1 cellular context compared by ENCODE assay signal in the genomic region with DNA sequence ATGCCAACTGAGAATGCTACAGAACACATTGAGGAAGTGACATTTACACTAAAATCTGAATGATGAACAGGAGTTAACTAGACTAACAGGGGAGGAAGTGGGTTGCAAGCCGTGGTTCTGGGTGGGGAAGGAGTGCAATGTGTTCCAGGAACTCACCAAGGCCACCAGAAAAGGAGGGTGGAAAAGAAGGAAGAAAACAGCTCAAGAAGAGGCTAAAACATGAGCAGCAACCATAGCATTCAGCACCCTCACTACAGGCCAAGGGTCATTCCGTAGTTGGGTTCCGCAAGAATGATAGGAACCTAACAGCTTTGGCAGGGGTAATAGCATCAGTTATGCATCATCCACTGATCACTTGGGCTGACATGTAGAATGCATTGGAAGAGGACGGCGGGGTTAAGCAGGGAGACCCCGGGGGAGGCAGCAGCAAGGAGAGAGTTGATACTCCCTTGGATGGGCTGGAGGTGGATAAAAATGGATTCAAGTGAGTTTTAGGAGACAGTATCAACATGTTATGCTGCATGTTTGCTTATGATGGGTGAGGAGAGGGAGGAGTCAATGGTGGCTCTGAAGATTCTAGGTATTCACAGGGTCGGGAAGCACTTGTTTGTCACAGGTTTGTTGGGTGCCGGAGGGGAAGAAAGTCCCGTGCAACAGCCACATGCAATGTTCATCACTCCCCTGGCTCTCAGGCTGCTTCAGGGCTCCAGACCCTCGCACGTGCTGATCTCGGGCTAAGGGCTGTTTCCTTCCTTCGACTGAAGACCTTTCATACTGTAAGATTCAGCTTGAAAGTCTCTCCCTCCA.
TF ChIP-seq lines count a peak whose summit lies in the region.

No MANE protein-coding gene starts in this region.

TF ChIP-seq in GM12878, 131 proteins besides CTCF, POLR2A, EP300 and RAD21:
- peak; percentile 53; the same call in 1 of the 2 replicates for TF ChIP-seq SPI1 (IDR thresholded peaks at IDR 0.05; ENCODE audit: borderline replicate concordance, insufficient read depth, low read depth, low read length)
- TF ChIP-seq, protein P1, sequence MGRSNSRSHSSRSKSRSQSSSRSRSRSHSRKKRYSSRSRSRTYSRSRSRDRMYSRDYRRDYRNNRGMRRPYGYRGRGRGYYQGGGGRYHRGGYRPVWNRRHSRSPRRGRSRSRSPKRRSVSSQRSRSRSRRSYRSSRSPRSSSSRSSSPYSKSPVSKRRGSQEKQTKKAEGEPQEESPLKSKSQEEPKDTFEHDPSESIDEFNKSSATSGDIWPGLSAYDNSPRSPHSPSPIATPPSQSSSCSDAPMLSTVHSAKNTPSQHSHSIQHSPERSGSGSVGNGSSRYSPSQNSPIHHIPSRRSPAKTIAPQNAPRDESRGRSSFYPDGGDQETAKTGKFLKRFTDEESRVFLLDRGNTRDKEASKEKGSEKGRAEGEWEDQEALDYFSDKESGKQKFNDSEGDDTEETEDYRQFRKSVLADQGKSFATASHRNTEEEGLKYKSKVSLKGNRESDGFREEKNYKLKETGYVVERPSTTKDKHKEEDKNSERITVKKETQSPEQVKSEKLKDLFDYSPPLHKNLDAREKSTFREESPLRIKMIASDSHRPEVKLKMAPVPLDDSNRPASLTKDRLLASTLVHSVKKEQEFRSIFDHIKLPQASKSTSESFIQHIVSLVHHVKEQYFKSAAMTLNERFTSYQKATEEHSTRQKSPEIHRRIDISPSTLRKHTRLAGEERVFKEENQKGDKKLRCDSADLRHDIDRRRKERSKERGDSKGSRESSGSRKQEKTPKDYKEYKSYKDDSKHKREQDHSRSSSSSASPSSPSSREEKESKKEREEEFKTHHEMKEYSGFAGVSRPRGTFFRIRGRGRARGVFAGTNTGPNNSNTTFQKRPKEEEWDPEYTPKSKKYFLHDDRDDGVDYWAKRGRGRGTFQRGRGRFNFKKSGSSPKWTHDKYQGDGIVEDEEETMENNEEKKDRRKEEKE (IDR thresholded peaks at IDR 0.05): no peak
- no peak for TF ChIP-seq SMAD5 (IDR thresholded peaks at IDR 0.05; ENCODE audit: low read depth)
- TF ChIP-seq NRF1 (conservative IDR thresholded peaks at IDR 0.05; ENCODE audit: low read depth, low read length): no peak
- no peak for TF ChIP-seq MEF2A (IDR thresholded peaks at IDR 0.05; ENCODE audit: insufficient read depth, low read depth, low read length)
TF ChIP-seq in GM12878: peak in this region for 1.
